ENCODE assay signal across 10 cellular contexts in the genomic region with DNA sequence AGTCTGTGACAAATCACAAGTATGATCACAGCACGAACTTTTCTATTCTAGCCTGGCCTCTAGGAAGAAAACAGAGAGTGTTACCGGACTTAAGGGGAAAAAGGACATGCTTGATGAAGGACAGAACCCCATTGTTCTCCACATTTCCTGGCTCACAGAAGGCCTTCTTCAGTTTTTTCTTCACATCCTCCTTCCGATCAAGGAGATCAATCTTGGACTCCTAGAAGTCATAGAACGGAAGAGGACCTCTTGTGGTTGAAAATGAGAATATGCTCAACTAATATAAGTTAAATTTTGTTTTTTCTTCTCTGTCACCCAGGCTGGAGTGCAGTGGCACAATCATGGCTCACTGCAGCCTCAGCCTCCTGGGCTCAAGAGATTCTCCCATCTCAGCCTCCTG. TPM values are rescaled to one million over a fixed set of nuclear protein-coding genes. Genes with fewer than 3 reads are reported as not detected.
DNase-seq lines count a peak whose midpoint lies in the region; ATAC-seq and TF ChIP-seq lines count a peak whose summit lies in the region.
"Had no signal": no experiment of that assay in that cellular context is flagged by ENCODE, and none has a peak within 500 bp of the region (broad histone marks: within the 10 kb centered on the region; RNA-seq: fewer than 3 reads in every experiment).

No MANE protein-coding gene starts in this region.

- H3K79me2 ChIP-seq in DOHH2 (ENCODE audit: control insufficient read depth, low read length) = 0 out of 2 replicates have a peak, but pooled peaks cover under 1% of the 10 kb centered on the region
- no peaks in the 10 kb centered on the region for H3K79me2 ChIP-seq in Loucy (ENCODE audit: insufficient read depth, low read length)
- peaks cover 3% of the 10 kb centered on the region for H3K79me2 ChIP-seq in osteoblast (ENCODE audit: insufficient read depth, low read length)

- H3K4me2 ChIP-seq in DOHH2 (ENCODE audit: low read length) (no peak overlapping the region), Loucy (ENCODE audit: low read depth, low read length, poor library complexity, severe bottlenecking) (no peak overlapping the region), osteoblast (ENCODE audit: insufficient read depth, low read length) (no peak overlapping the region)

- H3K36me3 ChIP-seq in DOHH2 (ENCODE audit: control insufficient read depth, low read length) (peaks cover 83% of the 10 kb centered on the region), Loucy (ENCODE audit: insufficient read depth, low read length) (peaks cover 85% of the 10 kb centered on the region), osteoblast (ENCODE audit: insufficient read depth, low read length) (peaks cover 79% of the 10 kb centered on the region), ovary (no peaks in the 10 kb centered on the region)

- H3K4me3 ChIP-seq in DOHH2 (ENCODE audit: low read length) (no peak overlapping the region), Loucy (ENCODE audit: low read length, poor library complexity, severe bottlenecking) (no peak overlapping the region), dorsolateral prefrontal cortex (no peak overlapping the region), osteoblast (ENCODE audit: insufficient read depth, low read length) (no peak overlapping the region), ovary (no peak overlapping the region)

- H3K4me1 Mint-ChIP-seq in T-cell = peaks cover 0 to 7% (median 0%) of the 10 kb centered on the region in 3 donors
- H3K4me1 Mint-ChIP-seq: WTC11 had no signal

- H3K9me3 ChIP-seq in DOHH2 (ENCODE audit: control insufficient read depth, insufficient read depth, low read length) (no peaks in the 10 kb centered on the region), Loucy (ENCODE audit: insufficient read depth, low read depth, low read length) (no peaks in the 10 kb centered on the region), osteoblast (ENCODE audit: low read depth, low read length) (no peaks in the 10 kb centered on the region), ovary (no peaks in the 10 kb centered on the region)

- H3K9ac ChIP-seq in Loucy (ENCODE audit: low read depth, low read length, poor library complexity, severe bottlenecking) = no peak overlapping the region

- no peak overlapping the region for H2AFZ ChIP-seq in Loucy (ENCODE audit: low read length)
- no peak overlapping the region for H2AFZ ChIP-seq in osteoblast (ENCODE audit: low read length)

- no peak for TF ChIP-seq POLR2A in ovary (IDR thresholded peaks at IDR 0.05)

- H3K27ac Mint-ChIP-seq in T-cell = peak overlapping the region in 1 of 2 donors; percentile 22
- H3K27ac Mint-ChIP-seq: WTC11 had no signal

- TF ChIP-seq EP300 in ovary (IDR thresholded peaks at IDR 0.05) = no peak

- H3K9me2 ChIP-seq in DOHH2 (replicated peaks; ENCODE audit: control insufficient read depth, low read length) (no peaks in the 10 kb centered on the region), Loucy (replicated peaks; ENCODE audit: low read depth, low read length) (no peaks in the 10 kb centered on the region)

- no peaks in the 10 kb centered on the region for H3K4me1 ChIP-seq in DOHH2 (ENCODE audit: control insufficient read depth, low read length)
- H3K4me1 ChIP-seq in Loucy (ENCODE audit: insufficient read depth, low read length, poor library complexity, severe bottlenecking) = no peaks in the 10 kb centered on the region
- H3K4me1 ChIP-seq in osteoblast (ENCODE audit: insufficient read depth, low read length) = peaks cover 12% of the 10 kb centered on the region
- H3K4me1 ChIP-seq in ovary (ENCODE audit: insufficient read depth) = no peaks in the 10 kb centered on the region

- intact Hi-C loops in dorsolateral prefrontal cortex (cut with DNase I) = no loop called here
- intact Hi-C loops in ovary (cut with DNase I) = no loop called here

- POLR2A ChIA-PET in T-cell (lab: Charles Lee) = no interaction called here

- H3K27ac ChIP-seq in DOHH2 (ENCODE audit: low read depth, low read length) (no peak overlapping the region), dorsolateral prefrontal cortex (no peak overlapping the region), osteoblast (ENCODE audit: low read depth, low read length) (no peak overlapping the region), ovary (no peak overlapping the region)

- ATAC-seq in GM21515 (IDR thresholded peaks at IDR 0.05; ENCODE audit: unreplicated experiment) = no peak
- no peak for ATAC-seq in T-cell (replicated peaks in 1 of 4)
- ATAC-seq: WTC11 had no signal

- peaks cover 43% of the 10 kb centered on the region for H3K36me3 Mint-ChIP-seq in T-cell

- no peaks in the 10 kb centered on the region for H3K27me3 Mint-ChIP-seq in T-cell

- CTCF ChIA-PET in T-cell (lab: Charles Lee) = interaction anchor here in 1 of 2 donors (1.2 kb wide), 1 partner anchor 14 kb away, joined by 3 read pairs; no protein-coding TSS in a partner anchor

- H3F3A ChIP-seq in DOHH2 (ENCODE audit: control insufficient read depth, insufficient read depth) (no peaks in the 10 kb centered on the region), Loucy (ENCODE audit: low read depth) (no peaks in the 10 kb centered on the region)

- WGBS in ovary, 3 donors = 59 to 74% (median 62%) methylated on average over 4 of the region's 4 CpGs

- TF ChIP-seq CTCF in DOHH2 (IDR thresholded peaks at IDR 0.05; ENCODE audit: low read depth, low read length, poor library complexity, severe bottlenecking) (peak; percentile 20), Loucy (conservative IDR thresholded peaks at IDR 0.05; ENCODE audit: low read length) (peak; percentile 43), dorsolateral prefrontal cortex (IDR thresholded peaks at IDR 0.05 in 54 of 56, conservative IDR thresholded peaks at IDR 0.05 in 2 of 56; ENCODE audit: low read depth in 1 of 56, partially characterized antibody in 56 of 56) (peak in 45 of 56 donors; percentile 7 to 59 (median 31)), osteoblast (IDR thresholded peaks at IDR 0.05; ENCODE audit: extremely low read depth, low read depth, low read length) (peak; percentile 38), ovary (IDR thresholded peaks at IDR 0.05) (no peak)

- H3K27me3 ChIP-seq in DOHH2 (ENCODE audit: control insufficient read depth, low read length) = no peaks in the 10 kb centered on the region
- no peaks in the 10 kb centered on the region for H3K27me3 ChIP-seq in Loucy (ENCODE audit: insufficient read depth, low read length, poor library complexity, severe bottlenecking)
- H3K27me3 ChIP-seq in dorsolateral prefrontal cortex = no peaks in the 10 kb centered on the region
- H3K27me3 ChIP-seq in osteoblast (ENCODE audit: insufficient read depth, low read length) = no peaks in the 10 kb centered on the region
- no peaks in the 10 kb centered on the region for H3K27me3 ChIP-seq in ovary

- H4K20me1 ChIP-seq in DOHH2 (ENCODE audit: control insufficient read depth, insufficient read depth, low read depth, low read length) (no peaks in the 10 kb centered on the region), Loucy (ENCODE audit: insufficient read depth, low read length, poor library complexity, severe bottlenecking) (no peaks in the 10 kb centered on the region), osteoblast (ENCODE audit: insufficient read depth, low read length) (no peaks in the 10 kb centered on the region)

- no peak overlapping the region for H3K4me3 Mint-ChIP-seq in T-cell
- H3K4me3 Mint-ChIP-seq: WTC11 had no signal

- no peak for DNase-seq in dorsolateral prefrontal cortex
- DNase-seq in osteoblast (ENCODE audit: insufficient read length, low spot score, missing footprints) = no peak
- no peak for DNase-seq in ovary
- DNase-seq in NCI-H187 treated with DMSO at 0.1 percent for 48 hours (lab: John Stamatoyannopoulos, UW) = no peak
- no peak for DNase-seq in T-cell
- DNase-seq: NCI-H1930 had no signal

- no peaks in the 10 kb centered on the region for H3K9me3 Mint-ChIP-seq in T-cell
- H3K9me3 Mint-ChIP-seq: WTC11 had no signal

RNA-seq across cellular contexts. Expression of a gene that starts 30.3 kb away (rescaled TPM):
- 100 to 1,000 TPM in 107 of 120 experiments, 10 to 100 TPM in 13; 66.2 to 170 (median 126) TPM for total RNA-seq in dorsolateral prefrontal cortex
- 183 and 199 TPM in 2 replicates for total RNA-seq in osteoblast
- 100 to 1,000 TPM in 1 of 7 donors, 10 to 100 TPM in 6; 19.8 to 272 (median 46.2) TPM for total RNA-seq in ovary
- 10 to 100 TPM; 23.6 to 95.2 TPM for polyA plus RNA-seq in ovary
- total RNA-seq in T-cell = 100 to 1,000 TPM in 3 of 5 donors, 10 to 100 TPM in 2; 88.9 to 197 (median 172) TPM

RNA-seq across cellular contexts. Expression of a gene that starts 30.6 kb away (rescaled TPM):
- 10 to 100 TPM; 26.9 to 75.5 (median 43.2) TPM for total RNA-seq in dorsolateral prefrontal cortex
- 42.0 and 57.2 TPM in 2 replicates for total RNA-seq in osteoblast
- 10 to 100 TPM; 24.8 to 64.2 (median 42.6) TPM for total RNA-seq in ovary
- polyA plus RNA-seq in ovary = 10 to 100 TPM; 18.1 to 47.0 TPM
- total RNA-seq in T-cell = 10 to 100 TPM; 46.6 to 77.6 (median 63.6) TPM

Comparison
In these comparisons a context has a peak if more than half of its experiments do, and no peak if none do; other contexts are left out.
1. CTCF ChIP-seq: peak in DOHH2 (single experiment), Loucy (single experiment), dorsolateral prefrontal cortex (45 of 56) and osteoblast (single experiment); none in ovary (0 of 3).